8 cellular contexts compared by ENCODE assay signal in genomic region chr17:42323268-42323773, GRCh38. TPM values are rescaled to one million over a fixed set of nuclear protein-coding genes. Genes with fewer than 3 reads are reported as not detected.
DNase-seq lines count a peak whose midpoint lies in the region; ATAC-seq and TF ChIP-seq lines count a peak whose summit lies in the region.

No MANE protein-coding gene starts in this region.

- DNase-seq in CD14-positive monocyte (ENCODE audit: low spot score) (no peak), NCI-H2196 treated with DMSO at 0.1 percent for 48 hours (lab: John Stamatoyannopoulos, UW; ENCODE audit: unreplicated experiment) (no peak), AML-193 (lab: John Stamatoyannopoulos, UW) (no peak), C1 segment of cervical spinal cord (lab: John Stamatoyannopoulos, UW) (no peak)
- no peak for DNase-seq in activated CD8-positive, alpha-beta T cell treated with anti-CD3 and anti-CD28 coated beads, Interleukin-2, amount 10 ng/mL, durations not matched to agents 7 days and 5 days
- no peak for DNase-seq in naive thymus-derived CD4-positive, alpha-beta T cell

- H3K4me3 ChIP-seq in naive thymus-derived CD4-positive, alpha-beta T cell (ENCODE audit: low read length): no peak overlapping the region

- peaks cover 0 to 54% (median 20%) of the 10 kb centered on the region in 3 experiments for H3K36me3 ChIP-seq in naive thymus-derived CD4-positive, alpha-beta T cell (ENCODE audit: control insufficient read depth in 2 of 3, insufficient read depth in 3 of 3, low read length in 3 of 3)

- peaks cover 0 to 2% (median 0%) of the 10 kb centered on the region in 3 donors for H3K27me3 Mint-ChIP-seq in CD14-positive monocyte (ENCODE audit: low read depth in 3 of 3)
- H3K27me3 Mint-ChIP-seq in activated CD8-positive, alpha-beta T cell treated with anti-CD3 and anti-CD28 coated beads, Interleukin-2, amount 10 ng/mL, durations not matched to agents 7 days and 5 days (ENCODE audit: low read depth): no peaks in the 10 kb centered on the region
- no peaks in the 10 kb centered on the region for H3K27me3 Mint-ChIP-seq in naive thymus-derived CD4-positive, alpha-beta T cell

- H3K9me3 Mint-ChIP-seq in CD14-positive monocyte: no peaks in the 10 kb centered on the region
- no peaks in the 10 kb centered on the region for H3K9me3 Mint-ChIP-seq in activated CD8-positive, alpha-beta T cell treated with anti-CD3 and anti-CD28 coated beads, Interleukin-2, amount 10 ng/mL, durations not matched to agents 7 days and 5 days (ENCODE audit: insufficient read depth)
- no peaks in the 10 kb centered on the region for H3K9me3 Mint-ChIP-seq in naive thymus-derived CD4-positive, alpha-beta T cell

- H3K27me3 ChIP-seq in naive thymus-derived CD4-positive, alpha-beta T cell (ENCODE audit: control insufficient read depth in 2 of 2, insufficient read depth in 2 of 2, low read length in 2 of 2): no peaks in the 10 kb centered on the region

- peak overlapping the region in 5 of 7 donors; percentile 28 to 61 (median 50) for H3K27ac Mint-ChIP-seq in CD14-positive monocyte
- H3K27ac Mint-ChIP-seq in activated CD8-positive, alpha-beta T cell treated with anti-CD3 and anti-CD28 coated beads, Interleukin-2, amount 10 ng/mL, durations not matched to agents 7 days and 5 days: peak overlapping the region; percentile 75
- H3K27ac Mint-ChIP-seq in naive thymus-derived CD4-positive, alpha-beta T cell: peak overlapping the region; percentile 42 to 91 (median 80)

- H3K4me1 Mint-ChIP-seq in CD14-positive monocyte: peaks cover 17% of the 10 kb centered on the region
- peaks cover 44% of the 10 kb centered on the region for H3K4me1 Mint-ChIP-seq in activated CD8-positive, alpha-beta T cell treated with anti-CD3 and anti-CD28 coated beads, Interleukin-2, amount 10 ng/mL, durations not matched to agents 7 days and 5 days (ENCODE audit: low read depth)
- H3K4me1 Mint-ChIP-seq in naive thymus-derived CD4-positive, alpha-beta T cell: peaks cover 18 to 52% (median 42%) of the 10 kb centered on the region in 7 donors

- peak overlapping the region; percentile 40 for H3K27ac ChIP-seq in naive thymus-derived CD4-positive, alpha-beta T cell (ENCODE audit: low read depth, low read length)

- no peak for TF ChIP-seq CTCF in CD14-positive monocyte (IDR thresholded peaks at IDR 0.05)

- H3K4me1 ChIP-seq in naive thymus-derived CD4-positive, alpha-beta T cell (ENCODE audit: control insufficient read depth in 2 of 2, insufficient read depth in 2 of 2, low read length in 2 of 2): peaks cover 3 to 23% of the 10 kb centered on the region in 2 donors

- POLR2A ChIA-PET in activated CD8-positive, alpha-beta T cell treated with anti-CD3 and anti-CD28 coated beads, Interleukin-2, amount 10 ng/mL, durations not matched to agents 7 days and 5 days (lab: Charles Lee): interaction anchor here (0.6 to 1.9 kb wide), 5 partner anchors 12 to 499 kb away, joined by 3 to 8 read pairs (median 6); partner anchors contain the start of gene STAT3
- POLR2A ChIA-PET in naive thymus-derived CD4-positive, alpha-beta T cell (lab: Charles Lee): interaction anchor here (0.6 to 4.0 kb wide), 9 partner anchors 12 to 207 kb away, joined by 3 to 34 read pairs (median 4); partner anchors contain the start of genes STAT3 and STAT5B

- no peak overlapping the region for H3K4me3 Mint-ChIP-seq in CD14-positive monocyte
- no peak overlapping the region for H3K4me3 Mint-ChIP-seq in activated CD8-positive, alpha-beta T cell treated with anti-CD3 and anti-CD28 coated beads, Interleukin-2, amount 10 ng/mL, durations not matched to agents 7 days and 5 days
- peak overlapping the region in 4 of 10 donors; percentile 16 to 45 (median 18) for H3K4me3 Mint-ChIP-seq in naive thymus-derived CD4-positive, alpha-beta T cell

- CTCF ChIA-PET in activated CD8-positive, alpha-beta T cell treated with anti-CD3 and anti-CD28 coated beads, Interleukin-2, amount 10 ng/mL, durations not matched to agents 7 days and 5 days (lab: Charles Lee): interaction anchor here (0.8 to 19.4 kb wide), 27 partner anchors 8 to 213 kb away, joined by 3 to 666 read pairs (median 5); partner anchors contain the start of gene STAT3
- CTCF ChIA-PET in naive thymus-derived CD4-positive, alpha-beta T cell (lab: Charles Lee): interaction anchor here (0.6 to 16.1 kb wide), 13 partner anchors 11 to 241 kb away, joined by 3 to 264 read pairs (median 5); no protein-coding TSS in a partner anchor

- intact Hi-C loops in CD14-positive monocyte (cut with micrococcal nuclease): loop anchor here (1.0 to 5.0 kb wide), 3 partner anchors 83 to 194 kb away; no protein-coding TSS in a partner anchor
- intact Hi-C loops in naive thymus-derived CD4-positive, alpha-beta T cell (cut with micrococcal nuclease): loop anchor here (1.0 to 2.0 kb wide), 8 partner anchors 11 to 203 kb away; partner anchors contain the start of gene STAT3 (in 1 of the 2)

- no peaks in the 10 kb centered on the region for H3K9me3 ChIP-seq in naive thymus-derived CD4-positive, alpha-beta T cell (ENCODE audit: control insufficient read depth in 2 of 3, low read length in 3 of 3)

- ATAC-seq in GM21717 (IDR thresholded peaks at IDR 0.05; ENCODE audit: unreplicated experiment) (peak; percentile 14), HG02840 (IDR thresholded peaks at IDR 0.05; ENCODE audit: low FRiP score, unreplicated experiment) (no peak)
- no peak for ATAC-seq in activated CD8-positive, alpha-beta T cell treated with anti-CD3 and anti-CD28 coated beads, Interleukin-2, amount 10 ng/mL, durations not matched to agents 7 days and 5 days
- no peak for ATAC-seq in naive thymus-derived CD4-positive, alpha-beta T cell

- peaks cover 74 to 94% of the 10 kb centered on the region in 2 donors for H3K36me3 Mint-ChIP-seq in CD14-positive monocyte
- peaks cover 60% of the 10 kb centered on the region for H3K36me3 Mint-ChIP-seq in activated CD8-positive, alpha-beta T cell treated with anti-CD3 and anti-CD28 coated beads, Interleukin-2, amount 10 ng/mL, durations not matched to agents 7 days and 5 days (ENCODE audit: low read depth)
- H3K36me3 Mint-ChIP-seq in naive thymus-derived CD4-positive, alpha-beta T cell: peaks cover 10 to 49% (median 22%) of the 10 kb centered on the region in 5 donors

RNA-seq across cellular contexts. Expression of gene STAT5A, which starts 35.0 kb away (rescaled TPM):
- polyA plus RNA-seq in CD14-positive monocyte: 10 to 100 TPM; 30.5 to 49.8 TPM
- total RNA-seq in activated CD8-positive, alpha-beta T cell treated with anti-CD3 and anti-CD28 coated beads, Interleukin-2, amount 10 ng/mL, durations not matched to agents 7 days and 5 days: 100 to 1,000 TPM; 117 to 119 TPM
- total RNA-seq in naive thymus-derived CD4-positive, alpha-beta T cell: 100 to 1,000 TPM; 111 to 162 (median 150) TPM
- polyA plus RNA-seq in naive thymus-derived CD4-positive, alpha-beta T cell: 100 to 1,000 TPM in 1 of 2 donors, 10 to 100 TPM in 1; 72.8 to 150 TPM

RNA-seq across cellular contexts. Expression of gene STAT5B, which starts 47.1 kb away (rescaled TPM):
- 10 to 100 TPM; 28.5 to 47.9 TPM for polyA plus RNA-seq in CD14-positive monocyte
- 10 to 100 TPM; 92.7 to 94.4 TPM for total RNA-seq in activated CD8-positive, alpha-beta T cell treated with anti-CD3 and anti-CD28 coated beads, Interleukin-2, amount 10 ng/mL, durations not matched to agents 7 days and 5 days
- total RNA-seq in naive thymus-derived CD4-positive, alpha-beta T cell: 100 to 1,000 TPM; 143 to 192 (median 183) TPM
- polyA plus RNA-seq in naive thymus-derived CD4-positive, alpha-beta T cell: 100 to 1,000 TPM in 1 of 2 donors, 10 to 100 TPM in 1; 98.0 to 135 TPM
